ENCODE assay signal across 7 cellular contexts in genomic region chr1:99766378-99766800, GRCh38. TPM values are rescaled to one million over a fixed set of nuclear protein-coding genes. Genes with fewer than 3 reads are reported as not detected.
DNase-seq lines count a peak whose midpoint lies in the region; ATAC-seq and TF ChIP-seq lines count a peak whose summit lies in the region.

A gene with protein sequence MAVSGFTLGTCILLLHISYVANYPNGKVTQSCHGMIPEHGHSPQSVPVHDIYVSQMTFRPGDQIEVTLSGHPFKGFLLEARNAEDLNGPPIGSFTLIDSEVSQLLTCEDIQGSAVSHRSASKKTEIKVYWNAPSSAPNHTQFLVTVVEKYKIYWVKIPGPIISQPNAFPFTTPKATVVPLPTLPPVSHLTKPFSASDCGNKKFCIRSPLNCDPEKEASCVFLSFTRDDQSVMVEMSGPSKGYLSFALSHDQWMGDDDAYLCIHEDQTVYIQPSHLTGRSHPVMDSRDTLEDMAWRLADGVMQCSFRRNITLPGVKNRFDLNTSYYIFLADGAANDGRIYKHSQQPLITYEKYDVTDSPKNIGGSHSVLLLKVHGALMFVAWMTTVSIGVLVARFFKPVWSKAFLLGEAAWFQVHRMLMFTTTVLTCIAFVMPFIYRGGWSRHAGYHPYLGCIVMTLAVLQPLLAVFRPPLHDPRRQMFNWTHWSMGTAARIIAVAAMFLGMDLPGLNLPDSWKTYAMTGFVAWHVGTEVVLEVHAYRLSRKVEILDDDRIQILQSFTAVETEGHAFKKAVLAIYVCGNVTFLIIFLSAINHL (minus strand): TSS chr1:99766635. CDS start chr1:99748768, 17,867 bp downstream.

- H3K9ac ChIP-seq in HUES48 (ENCODE audit: low read depth, low read length) (peak within 1 kb of the TSS; percentile 50), OCI-LY3 (ENCODE audit: low read length) (peak within 1 kb of the TSS; percentile 84), trophoblast cell (ENCODE audit: low read length) (peak within 1 kb of the TSS; percentile 64)

- H2BK5ac ChIP-seq in trophoblast cell (ENCODE audit: low read depth, low read length, poor library complexity) = peak within 1 kb of the TSS; percentile 83

- H2AK5ac ChIP-seq in trophoblast cell (ENCODE audit: low read length) = no peak within 1 kb of the TSS

- H3K4me1 ChIP-seq in HUES48 (ENCODE audit: control insufficient read depth, insufficient read depth, low read length) (peaks cover 17% of the 10 kb centered on the region), OCI-LY3 (ENCODE audit: low read length) (peaks cover 5% of the 10 kb centered on the region), heart left ventricle (peaks cover 0 to 26% (median 8%) of the 10 kb centered on the region in 12 donors), trophoblast cell (ENCODE audit: control insufficient read depth in 1 of 2, insufficient read depth in 2 of 2, low read length in 2 of 2) (no peaks in the 10 kb centered on the region)

- peak within 1 kb of the TSS; percentile 66 for H4K91ac ChIP-seq in trophoblast cell (ENCODE audit: low read depth, low read length)

- peak within 1 kb of the TSS; percentile 88 for H3K27ac ChIP-seq in HUES48 (ENCODE audit: low read depth, low read length)
- peak within 1 kb of the TSS; percentile 49 for H3K27ac ChIP-seq in OCI-LY3 (ENCODE audit: low read length)
- peak within 1 kb of the TSS; percentile 20 to 84 (median 73) for H3K27ac ChIP-seq in heart left ventricle
- peak within 1 kb of the TSS; percentile 94 for H3K27ac ChIP-seq in trophoblast cell (ENCODE audit: low read depth, low read length)

- DNase-seq in GM06990 (ENCODE audit: extremely low read depth, insufficient read length) = peak; percentile 79
- DNase-seq in activated naive CD4-positive, alpha-beta T cell treated with anti-CD3 and anti-CD28 coated beads, Interleukin-2, amount 50 U/mL, for 72 hours (ENCODE audit: low spot score in 2 of 2) = peak in 1 of 2 donors; percentile 10
- DNase-seq in heart left ventricle = peak; percentile 46 to 71 (median 60)
- peak; percentile 90 to 97 for DNase-seq in trophoblast cell

- peak within 1 kb of the TSS; percentile 98 for H3K18ac ChIP-seq in trophoblast cell (ENCODE audit: low read length)

- TF ChIP-seq POLR2A in heart left ventricle (IDR thresholded peaks at IDR 0.05) = peak in 1 of 2 donors; percentile 22

- peak within 1 kb of the TSS; percentile 83 for H3K4ac ChIP-seq in trophoblast cell (ENCODE audit: low read depth, low read length)

- TF ChIP-seq CTCF in GM06990 (IDR thresholded peaks at IDR 0.05; ENCODE audit: insufficient read depth, low read length, poor library complexity, severe bottlenecking) (peak; percentile 14), OCI-LY3 (IDR thresholded peaks at IDR 0.05; ENCODE audit: low read depth, low read length) (no peak), heart left ventricle (IDR thresholded peaks at IDR 0.05) (peak in 3 of 12 donors; percentile 6 to 26 (median 20))

- intact Hi-C loops in heart left ventricle (cut with DNase I) = no loop called here

- no peaks in the 10 kb centered on the region for H3K9me3 Mint-ChIP-seq in activated naive CD4-positive, alpha-beta T cell treated with anti-CD3 and anti-CD28 coated beads, Interleukin-2, amount 50 U/mL, for 72 hours

- peak within 1 kb of the TSS in 1 of 2 donors; percentile 93 for H3K27ac Mint-ChIP-seq in activated naive CD4-positive, alpha-beta T cell treated with anti-CD3 and anti-CD28 coated beads, Interleukin-2, amount 50 U/mL, for 72 hours

- H4K20me1 ChIP-seq in OCI-LY3 (ENCODE audit: insufficient read depth, low read length) = no peaks in the 10 kb centered on the region

- H3K14ac ChIP-seq in trophoblast cell (ENCODE audit: low read length) = peak within 1 kb of the TSS; percentile 93

- no peaks in the 10 kb centered on the region for H3K79me2 ChIP-seq in OCI-LY3 (ENCODE audit: low read length)
- peaks cover 2% of the 10 kb centered on the region for H3K79me2 ChIP-seq in trophoblast cell (ENCODE audit: control insufficient read depth, insufficient read depth, low read length, poor library complexity)

- peak within 1 kb of the TSS; percentile 74 for H2BK120ac ChIP-seq in trophoblast cell (ENCODE audit: insufficient read depth, low read length, poor library complexity)

- H3K4me3 ChIP-seq in GM06990 (replicated peaks; ENCODE audit: low read depth, low read length) = peak within 1 kb of the TSS; percentile 87
- H3K4me3 ChIP-seq in HUES48 (ENCODE audit: low read depth, low read length) = peak within 1 kb of the TSS; percentile 75
- peak within 1 kb of the TSS; percentile 92 for H3K4me3 ChIP-seq in OCI-LY3 (ENCODE audit: low read length)
- peak within 1 kb of the TSS; percentile 22 to 70 (median 56) for H3K4me3 ChIP-seq in heart left ventricle
- peak within 1 kb of the TSS; percentile 83 for H3K4me3 ChIP-seq in trophoblast cell (ENCODE audit: low read depth, low read length)

- H3K79me1 ChIP-seq in trophoblast cell (ENCODE audit: low read length) = peaks cover 2% of the 10 kb centered on the region

- H3K4me2 ChIP-seq in OCI-LY3 (ENCODE audit: low read length) (peak within 1 kb of the TSS; percentile 85), trophoblast cell (ENCODE audit: low read length) (peak within 1 kb of the TSS; percentile 85)

- no peaks in the 10 kb centered on the region for H3K36me3 Mint-ChIP-seq in activated naive CD4-positive, alpha-beta T cell treated with anti-CD3 and anti-CD28 coated beads, Interleukin-2, amount 50 U/mL, for 72 hours

- no peaks in the 10 kb centered on the region for H3K9me3 ChIP-seq in HUES48 (ENCODE audit: control insufficient read depth, insufficient read depth, low read length)
- H3K9me3 ChIP-seq in OCI-LY3 (ENCODE audit: insufficient read depth, low read length) = no peaks in the 10 kb centered on the region
- H3K9me3 ChIP-seq in heart left ventricle = no peaks in the 10 kb centered on the region
- no peaks in the 10 kb centered on the region for H3K9me3 ChIP-seq in trophoblast cell (ENCODE audit: insufficient read depth, low read depth, low read length)

- H3K23ac ChIP-seq in trophoblast cell (ENCODE audit: low read length) = no peak within 1 kb of the TSS

- 0 to 2% (median 1%) methylated on average over 10 of the region's 10 CpGs for WGBS in heart left ventricle, 4 donors
- WGBS in trophoblast cell (ENCODE audit: extremely low coverage, insufficient coverage, insufficient read length) = no CpG with 5 or more reads among the region's 10 CpGs

- peak within 1 kb of the TSS; percentile 90 for H4K8ac ChIP-seq in trophoblast cell (ENCODE audit: low read depth, low read length)

- peak within 1 kb of the TSS; percentile 99 for H2AFZ ChIP-seq in OCI-LY3 (ENCODE audit: low read depth, low read length)
- peak within 1 kb of the TSS; percentile 99 for H2AFZ ChIP-seq in trophoblast cell (ENCODE audit: insufficient read depth, low read length, poor library complexity)

- H2BK12ac ChIP-seq in trophoblast cell (ENCODE audit: low read length) = peak within 1 kb of the TSS; percentile 92

- H3K27me3 ChIP-seq in GM06990 (replicated peaks; ENCODE audit: control insufficient read depth, insufficient read depth, low read length) = no peaks in the 10 kb centered on the region
- H3K27me3 ChIP-seq in HUES48 (ENCODE audit: control insufficient read depth, insufficient read depth, low read length) = no peaks in the 10 kb centered on the region
- peaks cover 3% of the 10 kb centered on the region; the same call in 1 of the 2 replicates for H3K27me3 ChIP-seq in OCI-LY3 (ENCODE audit: low read depth, low read length)
- H3K27me3 ChIP-seq in heart left ventricle = no peaks in the 10 kb centered on the region
- no peaks in the 10 kb centered on the region for H3K27me3 ChIP-seq in trophoblast cell (ENCODE audit: insufficient read depth, low read length)

- H3K36me3 ChIP-seq in GM06990 (ENCODE audit: control insufficient read depth, insufficient read depth, low read length) (no peaks in the 10 kb centered on the region), HUES48 (ENCODE audit: control insufficient read depth, insufficient read depth, low read length) (no peaks in the 10 kb centered on the region), OCI-LY3 (replicated peaks; ENCODE audit: low read depth, low read length) (no peaks in the 10 kb centered on the region), heart left ventricle (no peaks in the 10 kb centered on the region), trophoblast cell (ENCODE audit: control insufficient read depth in 1 of 2, insufficient read depth in 2 of 2, low read length in 2 of 2) (no peaks in the 10 kb centered on the region)

- H4K12ac ChIP-seq in trophoblast cell (ENCODE audit: low read depth, low read length) = no peak within 1 kb of the TSS

- ATAC-seq in GM21576 (IDR thresholded peaks at IDR 0.05; ENCODE audit: unreplicated experiment) (peak; percentile 95), heart left ventricle (peak; percentile 73 to 84 (median 82))
- ATAC-seq in activated naive CD4-positive, alpha-beta T cell treated with anti-CD3 and anti-CD28 coated beads, Interleukin-2, amount 50 U/mL, for 72 hours = peak; percentile 71 to 94

RNA-seq across cellular contexts. Expression of the gene that starts here (rescaled TPM):
- total RNA-seq in activated naive CD4-positive, alpha-beta T cell treated with anti-CD3 and anti-CD28 coated beads, Interleukin-2, amount 50 U/mL, for 72 hours = 1 to 10 TPM; 1.5 to 3.3 TPM
- total RNA-seq in heart left ventricle = 1 to 10 TPM; 2.8 to 9.3 (median 5.4) TPM
- 1 to 10 TPM in 1 of 2 donors, under 1 TPM in 1; 0.50 to 6.6 TPM for polyA plus RNA-seq in heart left ventricle
- 16.0 and 16.6 TPM in 2 replicates for polyA plus RNA-seq in trophoblast cell (2013)
